11 cellular contexts compared by ENCODE assay signal in the genomic region with DNA sequence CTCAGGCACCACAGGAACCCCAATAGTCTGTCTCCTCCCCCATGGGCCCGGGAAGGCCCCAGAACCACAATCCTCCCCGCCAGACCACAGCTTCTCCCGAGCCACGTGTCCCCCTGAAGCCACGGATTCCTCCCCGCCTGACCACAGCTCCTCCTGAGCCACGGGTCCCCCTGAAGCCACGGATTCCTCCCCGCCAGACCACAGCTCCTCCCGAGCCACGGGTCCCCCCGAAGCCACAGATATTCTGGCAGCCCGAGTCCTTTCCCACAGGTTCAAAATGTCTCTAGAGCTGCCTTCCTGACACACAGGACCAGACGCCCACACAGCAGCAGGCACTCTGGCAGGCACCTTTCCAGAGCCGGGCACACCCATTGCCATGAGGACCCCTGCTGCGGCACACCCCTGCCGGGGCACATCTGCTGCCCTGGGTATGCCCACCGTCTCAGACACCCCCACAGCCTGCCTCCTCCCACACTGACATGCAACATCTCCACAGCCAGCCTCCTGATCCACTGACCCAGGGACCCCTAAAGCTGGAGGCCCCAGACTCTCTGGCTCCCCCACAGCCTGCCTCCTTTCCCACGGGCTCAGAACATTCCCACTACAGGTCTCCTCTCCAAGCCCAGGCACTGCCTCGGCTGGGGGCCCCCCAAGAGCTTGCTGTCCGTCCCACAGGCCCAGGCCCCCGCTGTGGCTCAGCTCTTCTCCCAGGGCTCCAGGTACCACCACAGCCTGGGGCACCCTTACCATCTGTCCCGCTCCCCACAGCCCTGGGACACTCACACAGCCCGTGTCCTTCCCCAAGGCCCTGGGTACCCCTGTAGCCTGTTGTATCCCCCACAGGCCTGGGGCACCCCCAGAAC. TPM values are rescaled to one million over a fixed set of nuclear protein-coding genes. Genes with fewer than 3 reads are reported as not detected.
DNase-seq lines count a peak whose midpoint lies in the region; ATAC-seq and TF ChIP-seq lines count a peak whose summit lies in the region.
"Had no signal": no experiment of that assay in that cellular context is flagged by ENCODE, and none has a peak within 500 bp of the region (broad histone marks: within the 10 kb centered on the region; RNA-seq: fewer than 3 reads in every experiment).

No MANE protein-coding gene starts in this region.

- POLR2A ChIA-PET in PC-3 (lab: Charles Lee; ENCODE audit: unreplicated experiment) = no interaction called here

- CTCF ChIA-PET in PC-3 (lab: Charles Lee) = no interaction called here

- 0 out of 2 replicates have a peak, but pooled peaks cover 2% of the 10 kb centered on the region for H3K36me3 ChIP-seq in PC-3 (ENCODE audit: low read depth, low read length)
- no peaks in the 10 kb centered on the region for H3K36me3 ChIP-seq in endocrine pancreas (ENCODE audit: control insufficient read depth, insufficient read depth, low read length)
- H3K36me3 ChIP-seq: ovary had no signal

- H3K27ac Mint-ChIP-seq in activated T-cell treated with anti-CD3 and anti-CD28 coated beads, Interleukin-2, amount 50 U/mL, for 24 hours = peak overlapping the region; percentile 66

- H3K9me3 ChIP-seq in PC-3 (ENCODE audit: low read length) (no peaks in the 10 kb centered on the region), endocrine pancreas (ENCODE audit: control insufficient read depth, low read length) (no peaks in the 10 kb centered on the region)
- H3K9me3 ChIP-seq: ovary had no signal

- H3F3A ChIP-seq in PC-3 (ENCODE audit: low read length, unreplicated experiment) = peaks cover 12% of the 10 kb centered on the region

- peak overlapping the region; percentile 89 for H3K4me3 Mint-ChIP-seq in activated T-cell treated with anti-CD3 and anti-CD28 coated beads, Interleukin-2, amount 50 U/mL, for 24 hours

- no TSS peak for BruUV-seq in PC-3 (replicated peaks; lab: Mats Ljungman, UMichigan)

- H3K4me3 ChIP-seq in PC-3 (ENCODE audit: low read length) (no peak overlapping the region), endocrine pancreas (ENCODE audit: control insufficient read depth, insufficient read depth, low read length) (no peak overlapping the region), skeletal muscle cell (ENCODE audit: low read depth, low read length) (peak overlapping the region; percentile 96)

- peaks cover 21% of the 10 kb centered on the region for H3K4me1 ChIP-seq in PC-3 (ENCODE audit: insufficient read depth, low read length)
- no peaks in the 10 kb centered on the region for H3K4me1 ChIP-seq in endocrine pancreas (ENCODE audit: control insufficient read depth, insufficient read depth, low read length)

- H3K4me2 ChIP-seq in PC-3 (ENCODE audit: low read length) = peak overlapping the region; percentile 96; the same call in 1 of the 2 replicates

- DNase-seq in activated T-cell treated with anti-CD3 and anti-CD28 coated beads, Interleukin-2, amount 50 U/mL, for 24 hours = no peak
- DNase-seq in activated T-cell treated with anti-CD3 and anti-CD28 coated beads, Interleukin-2, amount 50 U/mL, for 48 hours = no peak
- no peak for DNase-seq in PC-3
- no peak for DNase-seq in skeletal muscle cell (ENCODE audit: low read depth)
- no peak for DNase-seq in ACHN
- no peak for DNase-seq in NCI-H1694 treated with DMSO at 0.1 percent for 48 hours (lab: John Stamatoyannopoulos, UW)
- no peak for DNase-seq in NCI-H2107 treated with DMSO at 0.1 percent for 48 hours (lab: John Stamatoyannopoulos, UW; ENCODE audit: unreplicated experiment)
- DNase-seq: AML-193, NCI-H748 treated with DMSO at 0.1 percent for 48 hours had no signal

- no peak overlapping the region for H3K9ac ChIP-seq in PC-3 (ENCODE audit: low read length)
- H3K9ac ChIP-seq in endocrine pancreas (ENCODE audit: control insufficient read depth, insufficient read depth, low read length) = peak overlapping the region; percentile 94

- H3K36me3 Mint-ChIP-seq in activated T-cell treated with anti-CD3 and anti-CD28 coated beads, Interleukin-2, amount 50 U/mL, for 24 hours (ENCODE audit: low read depth) = peaks cover 56% of the 10 kb centered on the region

- H3K27me3 ChIP-seq in PC-3 (ENCODE audit: low read length) (no peaks in the 10 kb centered on the region), endocrine pancreas (ENCODE audit: control insufficient read depth, insufficient read depth, low read length) (no peaks in the 10 kb centered on the region)
- H3K27me3 ChIP-seq: ovary had no signal

- in situ Hi-C loops in ACHN (cut with HindIII; ENCODE audit: low pct_ligation_motif_present, low pct_unique_long_range_greater_than_20kb, low sequenced_read_pairs) = no loop called here

- no peaks in the 10 kb centered on the region for H3K9me3 Mint-ChIP-seq in activated T-cell treated with anti-CD3 and anti-CD28 coated beads, Interleukin-2, amount 50 U/mL, for 24 hours

- peaks cover 45% of the 10 kb centered on the region for H3K4me1 Mint-ChIP-seq in activated T-cell treated with anti-CD3 and anti-CD28 coated beads, Interleukin-2, amount 50 U/mL, for 24 hours (ENCODE audit: low read depth)

- intact Hi-C loops in PC-3 (cut with micrococcal nuclease) = no loop called here

- no peak overlapping the region for H3K27ac ChIP-seq in PC-3 (ENCODE audit: low read length)
- H3K27ac ChIP-seq: ovary had no signal

- ATAC-seq in PC-3 = no peak

- peaks cover 46% of the 10 kb centered on the region for H3K79me2 ChIP-seq in PC-3 (ENCODE audit: low read length)

- H2AFZ ChIP-seq in PC-3 (ENCODE audit: low read length) = no peak overlapping the region

- H4K20me1 ChIP-seq in PC-3 (ENCODE audit: low read length) = peaks cover 14% of the 10 kb centered on the region; the same call in 1 of the 2 replicates

- no peak for TF ChIP-seq CTCF in PC-3 (conservative IDR thresholded peaks at IDR 0.05; ENCODE audit: low read depth, low read length)

- H3K27me3 Mint-ChIP-seq in activated T-cell treated with anti-CD3 and anti-CD28 coated beads, Interleukin-2, amount 50 U/mL, for 24 hours = no peaks in the 10 kb centered on the region

- no peaks in the 10 kb centered on the region for H3K9me2 ChIP-seq in PC-3 (replicated peaks; ENCODE audit: low read length)

RNA-seq across cellular contexts. Expression of a gene that starts 2.2 kb away (rescaled TPM):
- total RNA-seq in PC-3 (2014; rRNA removed) = 6.9 and 7.3 TPM in 2 replicates

RNA-seq across cellular contexts. Expression of a gene that starts 2.6 kb away (rescaled TPM):
- total RNA-seq in PC-3 (2014; rRNA removed) = 154 and 248 TPM in 2 replicates

RNA-seq across cellular contexts. Expression of a gene that starts 13.1 kb away (rescaled TPM):
- total RNA-seq in PC-3 (2014; rRNA removed) = 18.8 and 19.1 TPM in 2 replicates

RNA-seq across cellular contexts. Expression of a gene that starts 13.3 kb away (rescaled TPM):
- 0.15 TPM in 1 of 2 replicates, not detected in the other for total RNA-seq in PC-3 (2014; rRNA removed)
